Comparison of ENCODE assay signal across 7 cellular contexts in the genomic region with DNA sequence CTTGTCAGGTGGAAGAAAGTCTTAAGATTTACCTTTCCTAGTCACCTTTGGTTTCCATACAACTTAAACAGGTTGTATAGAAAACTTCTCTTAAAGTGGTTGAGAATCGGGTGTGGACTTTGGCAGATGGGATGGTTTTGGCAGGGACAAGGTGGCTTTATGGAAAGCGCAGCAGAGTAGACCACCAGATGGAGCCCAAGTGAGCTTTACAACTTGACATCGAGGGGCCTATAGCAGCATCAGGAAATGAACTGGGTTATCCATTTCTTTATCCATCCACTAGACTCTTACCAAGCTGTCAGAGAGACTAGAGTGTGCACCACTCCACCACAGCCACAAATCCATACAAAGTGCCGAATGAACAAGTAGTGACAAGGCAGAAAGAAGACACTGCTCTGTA.
DNase-seq lines count a peak whose midpoint lies in the region; ATAC-seq and TF ChIP-seq lines count a peak whose summit lies in the region.

No MANE protein-coding gene starts in this region.

- DNase-seq in GM12864 (ENCODE audit: low read depth) (no peak), HCEC 1CT (peak; percentile 47), NCI-H446 (lab: John Stamatoyannopoulos, UW) (peak; percentile 39 to 73), globus pallidus (ENCODE audit: low spot score) (peak; percentile 72), sciatic nerve (ENCODE audit: low spot score) (peak; percentile 59), AG08395 (ENCODE audit: low spot score) (no peak)
- DNase-seq in activated CD8-positive, alpha-beta memory T cell treated with anti-CD3 and anti-CD28 coated beads, Interleukin-2, amount 50 U/mL, for 4 hours: peak; percentile 60

- no peak overlapping the region for H3K4me3 ChIP-seq in GM12864 (ENCODE audit: low read depth, low read length)

- intact Hi-C loops in sciatic nerve (cut with DNase I): no loop called here

- ATAC-seq in sciatic nerve: peak; percentile 61

- peak; percentile 62 for TF ChIP-seq CTCF in GM12864 (IDR thresholded peaks at IDR 0.05; ENCODE audit: low read depth, low read length, missing control alignments)

Comparison
In these comparisons a context has a peak if more than half of its experiments do, and no peak if none do; other contexts are left out.
1. DNase-seq: peak in HCEC 1CT (single experiment), NCI-H446 (2 of 2), activated CD8-positive, alpha-beta memory T cell treated with anti-CD3 and anti-CD28 coated beads, Interleukin-2, amount 50 U/mL, for 4 hours (single experiment), globus pallidus (single experiment) and sciatic nerve (single experiment); none in GM12864 (single experiment) and AG08395 (single experiment).